ENCODE assay signal across 26 cellular contexts in genomic region chr13:77233159-77233558, GRCh38.
"Had no signal": no experiment of that assay in that cellular context is flagged by ENCODE, and none has a peak within 500 bp of the region (broad histone marks: within the 10 kb centered on the region; RNA-seq: fewer than 3 reads in every experiment).

No MANE protein-coding gene starts in this region.

- H3K27ac ChIP-seq: colonic mucosa, coronary artery, dorsolateral prefrontal cortex, epithelial cell of prostate, esophagus muscularis mucosa, esophagus squamous epithelium, foreskin keratinocyte, gastrocnemius medialis, gastroesophageal sphincter, heart left ventricle, heart right ventricle had no signal

- H3K27me3 ChIP-seq: colonic mucosa, dorsolateral prefrontal cortex, esophagus muscularis mucosa, esophagus squamous epithelium, foreskin keratinocyte, gastrocnemius medialis, gastroesophageal sphincter, heart left ventricle, heart right ventricle had no signal

- H3K9me3 ChIP-seq: colonic mucosa, esophagus muscularis mucosa, esophagus squamous epithelium, gastrocnemius medialis, gastroesophageal sphincter, heart left ventricle, heart right ventricle had no signal

- H3K27me3 Mint-ChIP-seq: dendritic cell treated with granulocyte-macrophage colony-stimulating factor and Interleukin-4, amounts not matched to agents 40 ng/mL and 50 ng/mL, for 4 days; effector memory CD8-positive, alpha-beta T cell had no signal

- H3K4me1 ChIP-seq: colonic mucosa, esophagus muscularis mucosa, esophagus squamous epithelium, foreskin keratinocyte, gastrocnemius medialis, gastroesophageal sphincter, heart left ventricle, heart right ventricle had no signal

- H3K9me3 Mint-ChIP-seq: dendritic cell treated with granulocyte-macrophage colony-stimulating factor and Interleukin-4, amounts not matched to agents 40 ng/mL and 50 ng/mL, for 4 days; effector memory CD8-positive, alpha-beta T cell; endodermal cell had no signal

- H3K4me3 ChIP-seq: colonic mucosa, coronary artery, dorsolateral prefrontal cortex, esophagus muscularis mucosa, esophagus squamous epithelium, gastrocnemius medialis, gastroesophageal sphincter, heart left ventricle, heart right ventricle had no signal

- DNase-seq: colonic mucosa; cortex of kidney; dermis blood vessel endothelial cell; dorsolateral prefrontal cortex; effector CD4-positive, alpha-beta T cell; effector CD8-positive, alpha-beta T cell; effector memory CD4-positive, alpha-beta T cell; effector memory CD8-positive, alpha-beta T cell; endodermal cell; erythroblast; esophagus squamous epithelium; foreskin fibroblast; foreskin keratinocyte; foreskin melanocyte; gastrocnemius medialis; glutamatergic neuron; head of caudate nucleus; heart left ventricle; heart right ventricle had no signal

- FAIRE-seq: endothelial cell of umbilical vein had no signal

- H3K27ac Mint-ChIP-seq: dendritic cell treated with granulocyte-macrophage colony-stimulating factor and Interleukin-4, amounts not matched to agents 40 ng/mL and 50 ng/mL, for 4 days; endodermal cell had no signal

- H3K4me3 Mint-ChIP-seq: dendritic cell treated with granulocyte-macrophage colony-stimulating factor and Interleukin-4, amounts not matched to agents 40 ng/mL and 50 ng/mL, for 4 days; effector memory CD8-positive, alpha-beta T cell; endodermal cell had no signal

- H3K36me3 ChIP-seq: colonic mucosa, gastrocnemius medialis had no signal

- ATAC-seq: effector memory CD8-positive, alpha-beta T cell; esophagus mucosa; foreskin keratinocyte; gastrocnemius medialis; gastroesophageal sphincter; heart left ventricle; heart right ventricle had no signal
